Comparison of ENCODE assay signal across 8 cellular contexts in the genomic region with DNA sequence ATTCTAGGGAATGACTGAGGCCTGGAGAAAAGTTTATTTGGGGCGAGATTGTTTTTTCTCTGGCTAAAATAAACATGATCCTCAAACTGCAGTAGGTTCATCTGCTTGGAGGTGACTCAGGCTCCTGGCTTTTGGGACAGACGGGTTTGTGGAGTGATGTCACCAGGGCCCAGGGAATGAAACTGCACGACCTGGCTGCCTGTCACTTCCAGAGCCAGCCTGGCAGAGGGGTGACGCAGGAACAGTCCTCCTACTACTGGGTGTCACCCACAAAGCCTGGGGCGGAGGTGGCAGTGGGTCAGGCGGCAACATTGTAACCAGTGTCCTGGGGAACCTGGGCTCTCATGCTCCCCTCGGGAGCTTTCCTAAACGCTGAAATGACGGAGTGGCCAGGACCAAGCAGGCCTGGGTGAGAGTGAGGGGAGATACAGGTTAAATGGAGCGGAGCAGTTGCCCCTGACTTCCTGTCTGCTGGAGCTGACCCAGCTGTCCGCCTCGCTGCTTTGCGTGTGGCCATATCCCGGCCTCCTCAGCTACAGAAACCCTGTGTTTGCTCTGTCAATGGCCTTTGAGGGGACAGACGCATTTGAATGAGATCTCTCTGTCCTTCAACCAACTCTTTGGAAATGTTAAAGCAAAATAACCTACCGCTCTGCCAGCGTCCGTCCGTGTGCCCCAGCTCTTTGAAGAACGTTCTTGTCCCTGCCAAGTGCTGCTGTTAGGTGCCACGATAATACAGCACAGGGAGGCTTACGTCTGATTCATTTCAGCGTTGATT. TPM values are rescaled to one million over a fixed set of nuclear protein-coding genes. Genes with fewer than 3 reads are reported as not detected.
A peak's percentile ranks its signal among the peaks of the same experiment; 100 is the strongest.
DNase-seq lines count a peak whose midpoint lies in the region; ATAC-seq, FAIRE-seq and TF ChIP-seq lines count a peak whose summit lies in the region.

No MANE protein-coding gene starts in this region.

- no peaks in the 10 kb centered on the region; a peak in 1 of 8 replicates for H3K36me3 ChIP-seq in H1 (ENCODE audit: control insufficient read depth in 2 of 4, insufficient read depth in 4 of 4, low read length in 3 of 4)
- H3K36me3 ChIP-seq in lower lobe of right lung = no peaks in the 10 kb centered on the region

- no peak overlapping the region for H3K56ac ChIP-seq in H1 (replicated peaks; ENCODE audit: insufficient read length, low read depth, low read length)

- H2BK5ac ChIP-seq in H1 (ENCODE audit: low read depth, low read length) = no peak overlapping the region

- no peaks in the 10 kb centered on the region for H3K23me2 ChIP-seq in H1 (ENCODE audit: low read depth, low read length)

- TF ChIP-seq CTCF in A549 (IDR thresholded peaks at IDR 0.05) (no peak), LNCaP clone FGC (IDR thresholded peaks at IDR 0.05; ENCODE audit: control insufficient read depth, extremely low read depth, insufficient read depth) (no peak), H1 (IDR thresholded peaks at IDR 0.05; ENCODE audit: control extremely low read depth in 1 of 3, insufficient read depth in 1 of 3, low read depth in 1 of 3, low read length in 3 of 3) (no peak), lower lobe of right lung (IDR thresholded peaks at IDR 0.05) (no peak)

- H2AFZ ChIP-seq in H1 (ENCODE audit: low read length) = no peak overlapping the region

- POLR2A ChIA-PET in A549 (lab: Yijun Ruan, JAX) = no interaction called here
- POLR2A ChIA-PET in H1 (lab: Charles Lee; ENCODE audit: partially characterized antibody) = interaction anchor here (0.8 to 1.0 kb wide), 3 partner anchors 12 to 68 kb away, joined by 3 read pairs; no protein-coding TSS in a partner anchor

- no peak overlapping the region for H3K23ac ChIP-seq in H1 (ENCODE audit: insufficient read length)

- peak overlapping the region; percentile 31; the same call in 1 of the 2 replicates for H4K8ac ChIP-seq in H1 (ENCODE audit: extremely low read depth, insufficient read depth, low read length)

- no peak overlapping the region for H2BK15ac ChIP-seq in H1 (ENCODE audit: low read length)

- CTCF ChIA-PET in A549 (lab: Yijun Ruan, JAX) (interaction anchor here (0.7 to 9.2 kb wide), 5 partner anchors 17 to 396 kb away, joined by 3 to 95 read pairs (median 4); no protein-coding TSS in a partner anchor), H1 (lab: Charles Lee; ENCODE audit: partially characterized antibody) (interaction anchor here (0.6 to 11.4 kb wide), 10 partner anchors 17 to 986 kb away, joined by 3 to 129 read pairs (median 4); no protein-coding TSS in a partner anchor)

- no peak overlapping the region for H3K9ac ChIP-seq in H1 (replicated peaks in 1 of 4; ENCODE audit: extremely low read depth in 1 of 4, low read depth in 3 of 4, low read length in 3 of 4)

- H2BK20ac ChIP-seq in H1 (ENCODE audit: low read length) = no peak overlapping the region

- TF ChIP-seq EP300 in A549 (IDR thresholded peaks at IDR 0.05) (no peak), H1 (IDR thresholded peaks at IDR 0.05; ENCODE audit: borderline replicate concordance in 1 of 2, low read depth in 2 of 2, low read length in 2 of 2) (no peak)

- no peak overlapping the region for H2AK5ac ChIP-seq in H1 (ENCODE audit: low read depth, low read length)

- no peak overlapping the region for H3K4ac ChIP-seq in H1 (replicated peaks; ENCODE audit: insufficient read length, low read depth, low read length)

- no peak overlapping the region for H4K5ac ChIP-seq in H1 (ENCODE audit: insufficient read length, low read depth, low read length)

- no peak overlapping the region for H4K91ac ChIP-seq in H1 (replicated peaks; ENCODE audit: insufficient read length, low read length)

- ATAC-seq in A549 (peak; percentile 31 to 44; a peak in 3 of 6 replicates), lower lobe of right lung (peak; percentile 24 to 75), GM18861 (IDR thresholded peaks at IDR 0.05; ENCODE audit: unreplicated experiment) (no peak)

- H3K36me3 Mint-ChIP-seq in activated T-helper 2 cell treated with anti-CD3 and anti-CD28 coated beads, Interferon-gamma antibody, Interleukin-2, Interleukin-4, amounts not matched to agents 10 μg/mL and 5 μg/mL and 100 μg/mL, durations not matched to agents 14 hours and 24 hours and 36 hours (ENCODE audit: low read depth) = peaks cover 8% of the 10 kb centered on the region

- no peak overlapping the region for H3K4me3 Mint-ChIP-seq in activated T-helper 2 cell treated with anti-CD3 and anti-CD28 coated beads, Interferon-gamma antibody, Interleukin-2, Interleukin-4, amounts not matched to agents 10 μg/mL and 5 μg/mL and 100 μg/mL, durations not matched to agents 14 hours and 24 hours and 36 hours (ENCODE audit: low read depth)

- H3K18ac ChIP-seq in H1 (ENCODE audit: extremely low read depth, low read length) = peak overlapping the region; percentile 11; the same call in 1 of the 2 replicates

- no peaks in the 10 kb centered on the region for H3K27me3 Mint-ChIP-seq in activated T-helper 2 cell treated with anti-CD3 and anti-CD28 coated beads, Interferon-gamma antibody, Interleukin-2, Interleukin-4, amounts not matched to agents 10 μg/mL and 5 μg/mL and 100 μg/mL, durations not matched to agents 14 hours and 24 hours and 36 hours (ENCODE audit: low read depth)

- H3K4me1 ChIP-seq in A549 (peaks cover 35% of the 10 kb centered on the region), H1 (replicated peaks in 1 of 4; ENCODE audit: control insufficient read depth in 3 of 4, insufficient read depth in 4 of 4, low read length in 3 of 4) (peaks cover 3 to 19% (median 10%) of the 10 kb centered on the region in 4 experiments), lower lobe of right lung (peaks cover 29% of the 10 kb centered on the region)

- no peak overlapping the region for H2BK120ac ChIP-seq in H1 (replicated peaks; ENCODE audit: low read depth, low read length)

- H3K27ac Mint-ChIP-seq in activated T-helper 2 cell treated with anti-CD3 and anti-CD28 coated beads, Interferon-gamma antibody, Interleukin-2, Interleukin-4, amounts not matched to agents 10 μg/mL and 5 μg/mL and 100 μg/mL, durations not matched to agents 14 hours and 24 hours and 36 hours = no peak overlapping the region

- H3K4me3 ChIP-seq in A549 (no peak overlapping the region), LNCaP clone FGC (ENCODE audit: low read depth, low read length) (no peak overlapping the region), H1 (ENCODE audit: extremely low read depth in 1 of 4, insufficient read depth in 2 of 4, low read depth in 3 of 4, low read length in 4 of 4) (no peak overlapping the region), lower lobe of right lung (no peak overlapping the region)

- intact Hi-C loops in lower lobe of right lung (cut with DNase I) = no loop called here
- intact Hi-C loops in activated T-helper 2 cell treated with anti-CD3 and anti-CD28 coated beads, Interferon-gamma antibody, Interleukin-2, Interleukin-4, amounts not matched to agents 10 μg/mL and 5 μg/mL and 100 μg/mL, durations not matched to agents 14 hours and 24 hours and 36 hours (cut with micrococcal nuclease) = no loop called here

- peaks cover 18% of the 10 kb centered on the region for H3K79me1 ChIP-seq in H1 (ENCODE audit: low read depth, low read length)

- H4K20me1 ChIP-seq in H1 (replicated peaks in 1 of 2; ENCODE audit: control insufficient read depth in 1 of 2, insufficient read depth in 2 of 2, low read length in 2 of 2) = peaks cover 23 to 30% of the 10 kb centered on the region in 2 experiments

- peaks cover 7% of the 10 kb centered on the region for H3K4me1 Mint-ChIP-seq in activated T-helper 2 cell treated with anti-CD3 and anti-CD28 coated beads, Interferon-gamma antibody, Interleukin-2, Interleukin-4, amounts not matched to agents 10 μg/mL and 5 μg/mL and 100 μg/mL, durations not matched to agents 14 hours and 24 hours and 36 hours (ENCODE audit: low read depth)

- no peak overlapping the region for H3K14ac ChIP-seq in H1 (ENCODE audit: insufficient read length)

- H2BK12ac ChIP-seq in H1 (ENCODE audit: low read depth, low read length) = no peak overlapping the region

- H3K4me2 ChIP-seq in A549 (peak overlapping the region; percentile 51), H1 (ENCODE audit: insufficient read depth in 1 of 2, low read depth in 2 of 2, low read length in 2 of 2) (peak overlapping the region in 1 of 2 experiments; percentile 24; a peak in 1 of 4 replicates)

- no peak for FAIRE-seq in A549 (lab: Jason Lieb, UNC)
- FAIRE-seq in H1 (lab: Jason Lieb, UNC) = no peak

- TF ChIP-seq POLR2A in A549 (IDR thresholded peaks at IDR 0.05; ENCODE audit: low read length) (no peak), H1 (IDR thresholded peaks at IDR 0.05; ENCODE audit: control extremely low read depth in 1 of 2, low read depth in 2 of 2, low read length in 2 of 2) (no peak)

- no peaks in the 10 kb centered on the region; a peak in 1 of 4 replicates for H3K79me2 ChIP-seq in H1 (ENCODE audit: control insufficient read depth in 1 of 2, insufficient read depth in 2 of 2, low read length in 2 of 2)

- TF ChIP-seq RAD21 in A549 (conservative IDR thresholded peaks at IDR 0.05 in 1 of 2, IDR thresholded peaks at IDR 0.05 in 1 of 2) (no peak), H1 (IDR thresholded peaks at IDR 0.05 in 1 of 2, conservative IDR thresholded peaks at IDR 0.05 in 1 of 2; ENCODE audit: low read depth in 2 of 2, low read length in 2 of 2) (no peak)

- H3K9me3 ChIP-seq in A549 = no peaks in the 10 kb centered on the region
- H3K9me3 ChIP-seq in H1 (ENCODE audit: insufficient read depth in 2 of 2, low read depth in 1 of 2, low read length in 1 of 2) = no peaks in the 10 kb centered on the region
- H3K9me3 ChIP-seq in lower lobe of right lung = no peaks in the 10 kb centered on the region

- peak in 1 of 2 experiments; percentile 50 for DNase-seq in A549 (ENCODE audit: low read depth in 1 of 2, low spot score in 1 of 2)
- peak; percentile 50 for DNase-seq in LNCaP clone FGC (ENCODE audit: low read depth)
- no peak for DNase-seq in H1 (ENCODE audit: low read depth in 1 of 2, low spot score in 2 of 2)
- peak; percentile 44 for DNase-seq in lower lobe of right lung
- no peak for DNase-seq in NCI-H345 (lab: John Stamatoyannopoulos, UW)
- no peak for DNase-seq in NCI-H226
- no peak for DNase-seq in activated T-helper 2 cell treated with anti-CD3 and anti-CD28 coated beads, Interferon-gamma antibody, Interleukin-2, Interleukin-4, amounts not matched to agents 10 μg/mL and 5 μg/mL and 100 μg/mL, durations not matched to agents 14 hours and 24 hours and 36 hours (ENCODE audit: low spot score)

- 71% methylated on average over 23 of the region's 23 CpGs for WGBS in A549 (ENCODE audit: missing lambda C conversion rate)
- WGBS in H1 (ENCODE audit: extremely low coverage in 1 of 2, insufficient coverage in 1 of 2, insufficient read length in 1 of 2, insufficient replicate concordance in 2 of 2, low coverage in 1 of 2, low lambda C conversion rate in 2 of 2, missing lambda C conversion rate in 1 of 2), 2 experiments = 65% methylated on average over 22 of the region's 23 CpGs; no CpG with 5 or more reads in 1 of the 2 experiments

- H3K27me3 ChIP-seq in H1 (replicated peaks in 1 of 4; ENCODE audit: control insufficient read depth in 3 of 4, extremely low read depth in 1 of 4, insufficient read depth in 3 of 4, low read length in 3 of 4) (peaks cover 0 to 17% (median 11%) of the 10 kb centered on the region in 4 experiments; a peak in 6 of 7 replicates), lower lobe of right lung (ENCODE audit: low read depth) (no peaks in the 10 kb centered on the region)

- H3K9me3 Mint-ChIP-seq in activated T-helper 2 cell treated with anti-CD3 and anti-CD28 coated beads, Interferon-gamma antibody, Interleukin-2, Interleukin-4, amounts not matched to agents 10 μg/mL and 5 μg/mL and 100 μg/mL, durations not matched to agents 14 hours and 24 hours and 36 hours = no peaks in the 10 kb centered on the region

- H3K27ac ChIP-seq in A549 (peak overlapping the region in 1 of 2 experiments; percentile 60; a peak in 4 of 6 replicates), H1 (ENCODE audit: low read depth, low read length) (no peak overlapping the region), lower lobe of right lung (peak overlapping the region; percentile 68)

RNA-seq across cellular contexts. Expression of gene HIP1R, which starts 6.5 kb away (rescaled TPM):
- polyA plus RNA-seq in A549 (2011; rRNA removed) (9.0 and 10.3 TPM in 2 replicates), A549 (2017; fragmentation: RNase III; extraction: RNeasy Plus Mini Kit Qiagen cat#74134 plus additional on column Dnase treatment) (9.1 to 11.2 TPM (median 10.6 TPM) in 3 replicates), H1 (2011; rRNA removed) (11.2 and 16.1 TPM in 2 replicates)
- polyA plus RNA-seq in A549 (2012; cell fraction: cytosol; rRNA removed) = 14.6 and 16.8 TPM in 2 replicates
- polyA plus RNA-seq in A549 (2012; cell fraction: nucleus; rRNA removed) = 85.5 and 100 TPM in 2 replicates
- 18.0 and 19.9 TPM in 2 replicates for polyA minus RNA-seq in A549 (2011; rRNA and poly(A)+ RNA removed)
- 14.5 and 14.7 TPM in 2 replicates for total RNA-seq in H1 (2021; fragmentation: NEBNext Ultra II Directional; extraction: Animal tissue kit (Norgen Biotek cat#: 25700))
- polyA plus RNA-seq in H1 (2011; cell fraction: cytosol; rRNA removed) = 15.5 TPM
- polyA plus RNA-seq in H1 (2011; cell fraction: nucleus; rRNA removed) = 101 TPM
- 12.0 to 17.7 TPM (median 16.9 TPM) in 4 replicates for polyA plus RNA-seq in H1 (2012, experiment 1 of 2)
- polyA plus RNA-seq in H1 (2012, experiment 2 of 2) = 15.1 TPM
- polyA plus RNA-seq in H1 (2013, experiment 1 of 2) = 8.5 TPM
- 6.9 TPM for polyA plus RNA-seq in H1 (2013, experiment 2 of 2)
- 14.0 and 15.2 TPM in 2 replicates for polyA minus RNA-seq in H1 (2011; rRNA and poly(A)+ RNA removed)
- polyA minus RNA-seq in H1 (2011; cell fraction: cytosol; rRNA and poly(A)+ RNA removed) = 10.6 TPM
- 24.7 TPM for polyA minus RNA-seq in H1 (2011; cell fraction: nucleus; rRNA and poly(A)+ RNA removed)
- 28.2 TPM for total RNA-seq in lower lobe of right lung
- total RNA-seq in activated T-helper 2 cell treated with anti-CD3 and anti-CD28 coated beads, Interferon-gamma antibody, Interleukin-2, Interleukin-4, amounts not matched to agents 10 μg/mL and 5 μg/mL and 100 μg/mL, durations not matched to agents 14 hours and 24 hours and 36 hours = 28.8 and 29.0 TPM in 2 replicates

RNA-seq across cellular contexts. Expression of gene VPS37B, which starts 54.2 kb away (rescaled TPM):
- polyA plus RNA-seq in A549 (2011; rRNA removed) (14.4 and 18.6 TPM in 2 replicates), A549 (2017; fragmentation: RNase III; extraction: RNeasy Plus Mini Kit Qiagen cat#74134 plus additional on column Dnase treatment) (16.0 to 17.0 TPM (median 16.2 TPM) in 3 replicates), H1 (2011; rRNA removed) (15.7 and 17.2 TPM in 2 replicates)
- 21.2 and 21.5 TPM in 2 replicates for polyA plus RNA-seq in A549 (2012; cell fraction: cytosol; rRNA removed)
- 27.6 and 29.8 TPM in 2 replicates for polyA plus RNA-seq in A549 (2012; cell fraction: nucleus; rRNA removed)
- polyA minus RNA-seq in A549 (2011; rRNA and poly(A)+ RNA removed) = 12.1 and 14.6 TPM in 2 replicates
- total RNA-seq in H1 (2021; fragmentation: NEBNext Ultra II Directional; extraction: Animal tissue kit (Norgen Biotek cat#: 25700)) = 11.9 and 13.1 TPM in 2 replicates
- 10.8 TPM for polyA plus RNA-seq in H1 (2011; cell fraction: cytosol; rRNA removed)
- 12.1 TPM for polyA plus RNA-seq in H1 (2011; cell fraction: nucleus; rRNA removed)
- polyA plus RNA-seq in H1 (2012, experiment 1 of 2) = 6.6 to 13.4 TPM (median 11.1 TPM) in 4 replicates
- 12.1 TPM for polyA plus RNA-seq in H1 (2012, experiment 2 of 2)
- polyA plus RNA-seq in H1 (2013, experiment 1 of 2) = 7.0 TPM
- polyA plus RNA-seq in H1 (2013, experiment 2 of 2) = 7.9 TPM
- 4.0 and 5.7 TPM in 2 replicates for polyA minus RNA-seq in H1 (2011; rRNA and poly(A)+ RNA removed)
- 8.7 TPM for polyA minus RNA-seq in H1 (2011; cell fraction: cytosol; rRNA and poly(A)+ RNA removed)
- polyA minus RNA-seq in H1 (2011; cell fraction: nucleus; rRNA and poly(A)+ RNA removed) = 7.7 TPM
- 34.5 TPM for total RNA-seq in lower lobe of right lung
- 11.5 and 11.7 TPM in 2 replicates for total RNA-seq in activated T-helper 2 cell treated with anti-CD3 and anti-CD28 coated beads, Interferon-gamma antibody, Interleukin-2, Interleukin-4, amounts not matched to agents 10 μg/mL and 5 μg/mL and 100 μg/mL, durations not matched to agents 14 hours and 24 hours and 36 hours

Comparison
In these comparisons a context has a peak if more than half of its experiments do, and no peak if none do; other contexts are left out.
1. DNase-seq: peak in LNCaP clone FGC (single experiment) and lower lobe of right lung (single experiment); none in H1 (0 of 2), NCI-H345 (single experiment), NCI-H226 (single experiment) and activated T-helper 2 cell treated with anti-CD3 and anti-CD28 coated beads, Interferon-gamma antibody, Interleukin-2, Interleukin-4, amounts not matched to agents 10 μg/mL and 5 μg/mL and 100 μg/mL, durations not matched to agents 14 hours and 24 hours and 36 hours (single experiment).